In genomic region chr7:74656421-74656910, GRCh38 we compare ENCODE assay signal across 8 cellular contexts. TPM values are rescaled to one million over a fixed set of nuclear protein-coding genes. Genes with fewer than 3 reads are reported as not detected.
DNase-seq lines count a peak whose midpoint lies in the region; TF ChIP-seq lines count a peak whose summit lies in the region.

No MANE protein-coding gene starts in this region.

- no peaks in the 10 kb centered on the region for H4K20me1 ChIP-seq in OCI-LY1 (ENCODE audit: insufficient read depth, low read length)
- peaks cover 17% of the 10 kb centered on the region for H4K20me1 ChIP-seq in neural progenitor cell (ENCODE audit: low read depth)

- intact Hi-C loops in testis (cut with DNase I; ENCODE audit: low total_unique reads), result no loop called here

- H3K27me3 ChIP-seq in OCI-LY1 (ENCODE audit: insufficient read depth, low read length), result no peaks in the 10 kb centered on the region
- H3K27me3 ChIP-seq in neural progenitor cell, result no peaks in the 10 kb centered on the region
- no peaks in the 10 kb centered on the region for H3K27me3 ChIP-seq in testis

- peak overlapping the region; percentile 99 for H3K27ac Mint-ChIP-seq in neural progenitor cell

- H3K4me3 ChIP-seq in OCI-LY1 (ENCODE audit: low read depth, low read length, poor library complexity, severe bottlenecking) (peak overlapping the region; percentile 82), fibroblast of villous mesenchyme (ENCODE audit: low read depth, low read length) (peak overlapping the region; percentile 76), neural progenitor cell (peak overlapping the region; percentile 99), testis (peak overlapping the region; percentile 95 to 98)

- H3K9ac ChIP-seq in OCI-LY1 (ENCODE audit: low read length) (peak overlapping the region; percentile 87), neural progenitor cell (peak overlapping the region; percentile 29)

- H3K9me3 Mint-ChIP-seq in neural progenitor cell, result no peaks in the 10 kb centered on the region

- TF ChIP-seq POLR2A in testis (IDR thresholded peaks at IDR 0.05), result no peak

- peaks cover 6% of the 10 kb centered on the region for H3K36me3 Mint-ChIP-seq in neural progenitor cell

- peaks cover 22% of the 10 kb centered on the region for H3K79me2 ChIP-seq in OCI-LY1 (ENCODE audit: insufficient read depth, low read length)
- H3K79me2 ChIP-seq in neural progenitor cell (ENCODE audit: low read depth), result peaks cover 34% of the 10 kb centered on the region

- H3K27ac ChIP-seq in OCI-LY1 (ENCODE audit: low read depth, low read length, poor library complexity, severe bottlenecking) (peak overlapping the region; percentile 90), neural progenitor cell (peak overlapping the region; percentile 69), testis (peak overlapping the region; percentile 95 to 100)

- H3K4me1 ChIP-seq in OCI-LY1 (ENCODE audit: insufficient read depth, low read length, severe bottlenecking) (peaks cover 50% of the 10 kb centered on the region), neural progenitor cell (peaks cover 30% of the 10 kb centered on the region), testis (peaks cover 31% of the 10 kb centered on the region)

- H3K27me3 Mint-ChIP-seq in neural progenitor cell (ENCODE audit: insufficient read depth, low read depth), result peaks cover 9% of the 10 kb centered on the region

- H3K36me3 ChIP-seq in OCI-LY1 (ENCODE audit: insufficient read depth, low read length) (peaks cover 9% of the 10 kb centered on the region), neural progenitor cell (no peaks in the 10 kb centered on the region), testis (ENCODE audit: low read depth, missing control alignments) (no peaks in the 10 kb centered on the region)

- no peaks in the 10 kb centered on the region for H3K9me2 ChIP-seq in OCI-LY1 (ENCODE audit: low read depth, low read length)

- peak; percentile 29 for DNase-seq in AG08395 (ENCODE audit: low spot score)
- DNase-seq in HCEC 1CT, result peak; percentile 20
- peak; percentile 51 for DNase-seq in activated T-helper 9 cell treated with anti-CD3 and anti-CD28 coated beads, Interleukin-2, amount 50 U/mL, for 16 hours (ENCODE audit: low read depth)
- peak; percentile 30 for DNase-seq in fibroblast of villous mesenchyme (ENCODE audit: low read depth)
- peak; percentile 62 for DNase-seq in neural progenitor cell (ENCODE audit: low spot score)
- peak; percentile 75 for DNase-seq in testis
- no peak for DNase-seq in islet precursor cell

- peaks cover 18% of the 10 kb centered on the region for H3F3A ChIP-seq in OCI-LY1 (ENCODE audit: insufficient read depth, low read length)
- peaks cover 50% of the 10 kb centered on the region for H3F3A ChIP-seq in neural progenitor cell (ENCODE audit: low read depth)

- H3K9me3 ChIP-seq in OCI-LY1 (ENCODE audit: low read length) (no peaks in the 10 kb centered on the region), neural progenitor cell (ENCODE audit: low read depth) (no peaks in the 10 kb centered on the region), testis (no peaks in the 10 kb centered on the region)

- peak overlapping the region; percentile 88 for H3K4me2 ChIP-seq in OCI-LY1 (ENCODE audit: low read length)
- peak overlapping the region; percentile 82 for H3K4me2 ChIP-seq in neural progenitor cell

- H3K4me3 Mint-ChIP-seq in neural progenitor cell, result peak overlapping the region; percentile 89

- 0 to 1% methylated on average over 23 to 24 of the region's 24 CpGs for WGBS in testis, 2 donors

- TF ChIP-seq CTCF in OCI-LY1 (IDR thresholded peaks at IDR 0.05; ENCODE audit: low read length), result 0 out of 2 replicates have a peak, but pooled peaks have one; percentile 21
- no peak for TF ChIP-seq CTCF in fibroblast of villous mesenchyme (IDR thresholded peaks at IDR 0.05; ENCODE audit: insufficient read depth, low read depth, low read length)
- TF ChIP-seq CTCF in neural progenitor cell (IDR thresholded peaks at IDR 0.05), result no peak
- TF ChIP-seq CTCF in testis (IDR thresholded peaks at IDR 0.05), result no peak

- H2AFZ ChIP-seq in OCI-LY1 (ENCODE audit: low read length) (no peak overlapping the region), neural progenitor cell (replicated peaks) (peak overlapping the region; percentile 61)

- peaks cover 45% of the 10 kb centered on the region for H3K4me1 Mint-ChIP-seq in neural progenitor cell

RNA-seq across cellular contexts. Expression of gene GTF2I, which starts 1.1 kb away (rescaled TPM):
- total RNA-seq in fibroblast of villous mesenchyme (166 and 193 TPM in 2 replicates), neural progenitor cell (ENCODE audit: low replicate concordance) (256 and 310 TPM in 2 replicates), testis (100 to 1,000 TPM; 208 to 210 TPM)
- polyA plus RNA-seq in testis (ENCODE audit: insufficient read depth, low read depth, low replicate concordance), result 83.4 TPM
